21 cellular contexts compared by ENCODE assay signal in the genomic region with DNA sequence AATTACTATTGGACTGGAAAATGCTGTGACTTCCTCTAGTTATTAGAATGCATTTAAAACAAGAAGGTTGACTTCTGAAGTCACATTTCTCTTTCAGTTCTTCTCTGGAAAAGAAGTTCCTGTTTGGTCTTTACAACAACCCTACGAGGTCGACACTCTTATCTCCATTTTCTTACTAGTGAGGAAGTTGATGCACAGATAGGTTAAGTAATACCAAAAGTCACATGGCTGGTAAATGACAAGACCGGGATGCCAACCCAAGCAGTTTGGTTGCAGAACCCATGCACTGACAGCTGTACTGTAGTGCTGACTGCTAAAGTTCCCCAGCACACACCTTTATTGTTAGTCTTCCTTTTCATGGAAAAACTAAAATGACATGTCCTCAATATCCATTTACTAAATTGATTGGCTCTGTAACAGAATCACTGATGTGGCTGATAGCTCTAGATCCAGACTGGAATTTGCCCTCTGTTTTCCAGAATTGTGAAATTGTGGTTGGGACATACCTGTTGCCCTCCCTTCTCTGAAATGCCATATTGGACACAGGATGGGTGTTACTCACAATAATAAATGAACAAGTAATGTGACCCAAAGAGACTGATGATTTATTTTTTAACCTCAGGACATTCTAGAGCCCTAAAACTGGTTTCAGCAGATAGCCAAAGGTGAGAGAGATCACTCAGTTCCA. TPM values are rescaled to one million over a fixed set of nuclear protein-coding genes. Genes with fewer than 3 reads are reported as not detected.
A peak's percentile ranks its signal among the peaks of the same experiment; 100 is the strongest.
DNase-seq lines count a peak whose midpoint lies in the region; ATAC-seq and TF ChIP-seq lines count a peak whose summit lies in the region.
"Had no signal": no experiment of that assay in that cellular context is flagged by ENCODE, and none has a peak within 500 bp of the region (broad histone marks: within the 10 kb centered on the region; RNA-seq: fewer than 3 reads in every experiment).

No MANE protein-coding gene starts in this region.

- peak; percentile 71 for DNase-seq in Ammon's horn (ENCODE audit: low spot score)
- peak; percentile 11 for DNase-seq in KG1 (lab: John Stamatoyannopoulos, UW)
- DNase-seq in SKM-1 treated with dmso at 0.1 percent for 144 hours (lab: John Stamatoyannopoulos, UW; ENCODE audit: unreplicated experiment): peak; percentile 87
- no peak for DNase-seq in COLO829 (ENCODE audit: low spot score)
- no peak for DNase-seq in mesothelial cell of epicardium (ENCODE audit: low spot score in 2 of 2, unreplicated experiment in 2 of 2)
- DNase-seq: activated CD4-positive, alpha-beta T cell treated with anti-CD3 and anti-CD28 coated beads, Interleukin-2, amount 10 ng/mL, durations not matched to agents 7 days and 5 days; activated naive CD4-positive, alpha-beta T cell treated with Interleukin-2 at 50 U/mL for 16 hours; IMR-90; mesenchymal stem cell; NCI-H1092 treated with DMSO at 0.1 percent for 48 hours; NCI-H526; PC-9; psoas muscle; stimulated activated naive CD4-positive, alpha-beta T cell treated with Interleukin-2 at 50 U/mL for 16 hours; transverse colon had no signal

- TF ChIP-seq RAD21 in liver (IDR thresholded peaks at IDR 0.05): peak; percentile 46 to 59

- H3K36me3 Mint-ChIP-seq in mesothelial cell of epicardium: peaks cover 16% of the 10 kb centered on the region

- H3K36me3 ChIP-seq in liver (ENCODE audit: control insufficient read depth in 4 of 4, insufficient read depth in 3 of 4, low read depth in 1 of 4, low read length in 3 of 4): peaks cover 0 to 12% (median 3%) of the 10 kb centered on the region in 4 donors

- no peak overlapping the region for H3K9ac ChIP-seq in liver (ENCODE audit: low read depth in 1 of 2, low read length in 2 of 2)

- no peaks in the 10 kb centered on the region for H3K27me3 Mint-ChIP-seq in mesothelial cell of epicardium (ENCODE audit: low read depth)
- H3K27me3 Mint-ChIP-seq: activated CD4-positive, alpha-beta T cell treated with anti-CD3 and anti-CD28 coated beads, Interleukin-2, amount 10 ng/mL, durations not matched to agents 7 days and 5 days had no signal

- peak overlapping the region; percentile 73 to 88 for H3K27ac ChIP-seq in liver (ENCODE audit: low read depth in 1 of 2, low read length in 2 of 2)
- H3K27ac ChIP-seq: A549, C4-2B, PC-9, psoas muscle, SK-N-MC, transverse colon had no signal

- H3K4me1 Mint-ChIP-seq in mesothelial cell of epicardium: peaks cover 12% of the 10 kb centered on the region

- no peak overlapping the region for H3K27ac Mint-ChIP-seq in mesothelial cell of epicardium
- H3K27ac Mint-ChIP-seq: activated CD4-positive, alpha-beta T cell treated with anti-CD3 and anti-CD28 coated beads, Interleukin-2, amount 10 ng/mL, durations not matched to agents 7 days and 5 days had no signal

- no peak overlapping the region for H3K4me3 ChIP-seq in liver (ENCODE audit: low read depth in 1 of 3, low read length in 3 of 3)
- H3K4me3 ChIP-seq: A549, PC-9, psoas muscle, SK-N-MC, transverse colon had no signal

- TF ChIP-seq CTCF in liver (IDR thresholded peaks at IDR 0.05; ENCODE audit: low read depth, low read length, missing input control): no peak
- no peak for TF ChIP-seq CTCF in mesothelial cell of epicardium (IDR thresholded peaks at IDR 0.05; ENCODE audit: unreplicated experiment)

- no peaks in the 10 kb centered on the region for H3K9me3 Mint-ChIP-seq in mesothelial cell of epicardium
- H3K9me3 Mint-ChIP-seq: activated CD4-positive, alpha-beta T cell treated with anti-CD3 and anti-CD28 coated beads, Interleukin-2, amount 10 ng/mL, durations not matched to agents 7 days and 5 days had no signal

- no peaks in the 10 kb centered on the region for H3K9me3 ChIP-seq in liver (ENCODE audit: control insufficient read depth in 4 of 4, low read length in 3 of 4)
- H3K9me3 ChIP-seq: A549, psoas muscle, transverse colon had no signal

- no peak for ATAC-seq in HG03571 (IDR thresholded peaks at IDR 0.05; ENCODE audit: unreplicated experiment)
- ATAC-seq in HG02759 (IDR thresholded peaks at IDR 0.05; ENCODE audit: unreplicated experiment): no peak
- ATAC-seq: A549, psoas muscle had no signal

- H3K4me3 Mint-ChIP-seq in mesothelial cell of epicardium: no peak overlapping the region
- H3K4me3 Mint-ChIP-seq: activated CD4-positive, alpha-beta T cell treated with anti-CD3 and anti-CD28 coated beads, Interleukin-2, amount 10 ng/mL, durations not matched to agents 7 days and 5 days had no signal

- H3K27me3 ChIP-seq in liver (ENCODE audit: control insufficient read depth in 4 of 4, insufficient read depth in 4 of 4, low read length in 3 of 4): no peaks in the 10 kb centered on the region
- H3K27me3 ChIP-seq: transverse colon had no signal

- WGBS in liver: 21% methylated on average over 3 of the region's 3 CpGs

- peaks cover 0 to 36% (median 29%) of the 10 kb centered on the region in 4 donors for H3K4me1 ChIP-seq in liver (ENCODE audit: control insufficient read depth in 4 of 4, insufficient read depth in 4 of 4, low read length in 3 of 4)
- H3K4me1 ChIP-seq: A549, psoas muscle, transverse colon had no signal

TF ChIP-seq in liver, 16 proteins besides CTCF, POLR2A, EP300 and RAD21:
- TF ChIP-seq GABPA (IDR thresholded peaks at IDR 0.05 in 1 of 2, conservative IDR thresholded peaks at IDR 0.05 in 1 of 2) (peak in 1 of 2 donors; percentile 19), TAF1 (conservative IDR thresholded peaks at IDR 0.05) (peak; percentile 49), SP1 (IDR thresholded peaks at IDR 0.05) (peak; percentile 96), HNF4A (conservative IDR thresholded peaks at IDR 0.05) (peak; percentile 96 to 97), NR2F2 (IDR thresholded peaks at IDR 0.05) (peak; percentile 40), FOXA1 (IDR thresholded peaks at IDR 0.05) (peak; percentile 28), FOXA2 (IDR thresholded peaks at IDR 0.05) (peak; percentile 39), EGR1 (IDR thresholded peaks at IDR 0.05; ENCODE audit: low read depth in 2 of 2) (peak; percentile 50 to 77), RXRA (IDR thresholded peaks at IDR 0.05) (peak; percentile 86 to 88), JUND (IDR thresholded peaks at IDR 0.05) (peak; percentile 43 to 57), HNF4G (IDR thresholded peaks at IDR 0.05) (peak; percentile 84), YY1 (IDR thresholded peaks at IDR 0.05) (peak; percentile 96)
- TF ChIP-seq, protein P1, sequence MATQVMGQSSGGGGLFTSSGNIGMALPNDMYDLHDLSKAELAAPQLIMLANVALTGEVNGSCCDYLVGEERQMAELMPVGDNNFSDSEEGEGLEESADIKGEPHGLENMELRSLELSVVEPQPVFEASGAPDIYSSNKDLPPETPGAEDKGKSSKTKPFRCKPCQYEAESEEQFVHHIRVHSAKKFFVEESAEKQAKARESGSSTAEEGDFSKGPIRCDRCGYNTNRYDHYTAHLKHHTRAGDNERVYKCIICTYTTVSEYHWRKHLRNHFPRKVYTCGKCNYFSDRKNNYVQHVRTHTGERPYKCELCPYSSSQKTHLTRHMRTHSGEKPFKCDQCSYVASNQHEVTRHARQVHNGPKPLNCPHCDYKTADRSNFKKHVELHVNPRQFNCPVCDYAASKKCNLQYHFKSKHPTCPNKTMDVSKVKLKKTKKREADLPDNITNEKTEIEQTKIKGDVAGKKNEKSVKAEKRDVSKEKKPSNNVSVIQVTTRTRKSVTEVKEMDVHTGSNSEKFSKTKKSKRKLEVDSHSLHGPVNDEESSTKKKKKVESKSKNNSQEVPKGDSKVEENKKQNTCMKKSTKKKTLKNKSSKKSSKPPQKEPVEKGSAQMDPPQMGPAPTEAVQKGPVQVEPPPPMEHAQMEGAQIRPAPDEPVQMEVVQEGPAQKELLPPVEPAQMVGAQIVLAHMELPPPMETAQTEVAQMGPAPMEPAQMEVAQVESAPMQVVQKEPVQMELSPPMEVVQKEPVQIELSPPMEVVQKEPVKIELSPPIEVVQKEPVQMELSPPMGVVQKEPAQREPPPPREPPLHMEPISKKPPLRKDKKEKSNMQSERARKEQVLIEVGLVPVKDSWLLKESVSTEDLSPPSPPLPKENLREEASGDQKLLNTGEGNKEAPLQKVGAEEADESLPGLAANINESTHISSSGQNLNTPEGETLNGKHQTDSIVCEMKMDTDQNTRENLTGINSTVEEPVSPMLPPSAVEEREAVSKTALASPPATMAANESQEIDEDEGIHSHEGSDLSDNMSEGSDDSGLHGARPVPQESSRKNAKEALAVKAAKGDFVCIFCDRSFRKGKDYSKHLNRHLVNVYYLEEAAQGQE (IDR thresholded peaks at IDR 0.05): peak; percentile 78
- TF ChIP-seq, protein P2, sequence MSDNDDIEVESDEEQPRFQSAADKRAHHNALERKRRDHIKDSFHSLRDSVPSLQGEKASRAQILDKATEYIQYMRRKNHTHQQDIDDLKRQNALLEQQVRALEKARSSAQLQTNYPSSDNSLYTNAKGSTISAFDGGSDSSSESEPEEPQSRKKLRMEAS (IDR thresholded peaks at IDR 0.05): peak; percentile 84
- TF ChIP-seq, protein P3, sequence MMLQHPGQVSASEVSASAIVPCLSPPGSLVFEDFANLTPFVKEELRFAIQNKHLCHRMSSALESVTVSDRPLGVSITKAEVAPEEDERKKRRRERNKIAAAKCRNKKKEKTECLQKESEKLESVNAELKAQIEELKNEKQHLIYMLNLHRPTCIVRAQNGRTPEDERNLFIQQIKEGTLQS (IDR thresholded peaks at IDR 0.05): peak; percentile 39
- TF ChIP-seq, protein P4, sequence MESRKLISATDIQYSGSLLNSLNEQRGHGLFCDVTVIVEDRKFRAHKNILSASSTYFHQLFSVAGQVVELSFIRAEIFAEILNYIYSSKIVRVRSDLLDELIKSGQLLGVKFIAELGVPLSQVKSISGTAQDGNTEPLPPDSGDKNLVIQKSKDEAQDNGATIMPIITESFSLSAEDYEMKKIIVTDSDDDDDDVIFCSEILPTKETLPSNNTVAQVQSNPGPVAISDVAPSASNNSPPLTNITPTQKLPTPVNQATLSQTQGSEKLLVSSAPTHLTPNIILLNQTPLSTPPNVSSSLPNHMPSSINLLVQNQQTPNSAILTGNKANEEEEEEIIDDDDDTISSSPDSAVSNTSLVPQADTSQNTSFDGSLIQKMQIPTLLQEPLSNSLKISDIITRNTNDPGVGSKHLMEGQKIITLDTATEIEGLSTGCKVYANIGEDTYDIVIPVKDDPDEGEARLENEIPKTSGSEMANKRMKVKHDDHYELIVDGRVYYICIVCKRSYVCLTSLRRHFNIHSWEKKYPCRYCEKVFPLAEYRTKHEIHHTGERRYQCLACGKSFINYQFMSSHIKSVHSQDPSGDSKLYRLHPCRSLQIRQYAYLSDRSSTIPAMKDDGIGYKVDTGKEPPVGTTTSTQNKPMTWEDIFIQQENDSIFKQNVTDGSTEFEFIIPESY (IDR thresholded peaks at IDR 0.05): peak; percentile 92

RNA-seq across cellular contexts. Expression of a gene that starts 9.4 kb away (rescaled TPM):
- total RNA-seq in liver (1 to 10 TPM in 1 of 2 donors, under 1 TPM in 1; 0.93 to 2.4 TPM), mesothelial cell of epicardium (2.4 to 2.6 TPM (median 2.5 TPM) in 3 replicates)
- under 1 TPM; 0.46 to 0.52 TPM for polyA plus RNA-seq in liver

Comparison
In these comparisons a context has a peak if more than half of its experiments do, and no peak if none do; other contexts are left out.
1. DNase-seq: peak in Ammon's horn (single experiment), KG1 (single experiment) and SKM-1 treated with dmso at 0.1 percent for 144 hours (single experiment); none in COLO829 (single experiment) and mesothelial cell of epicardium (0 of 2).